ENCODE assay signal across 1 cellular context in genomic region chr15:90881978-90882721, GRCh38.
TF ChIP-seq lines count a peak whose summit lies in the region.

No MANE protein-coding gene starts in this region.

TF ChIP-seq in liver, 16 proteins besides CTCF, POLR2A, EP300 and RAD21:
- TF ChIP-seq ATF3 (IDR thresholded peaks at IDR 0.05) = no peak
- TF ChIP-seq FOXA2 (IDR thresholded peaks at IDR 0.05) = no peak
- no peak for TF ChIP-seq GABPA (IDR thresholded peaks at IDR 0.05 in 1 of 2, conservative IDR thresholded peaks at IDR 0.05 in 1 of 2)
- TF ChIP-seq EGR1 (IDR thresholded peaks at IDR 0.05; ENCODE audit: low read depth in 2 of 2) = no peak
- no peak for TF ChIP-seq MAX (IDR thresholded peaks at IDR 0.05)
- no peak for TF ChIP-seq TAF1 (conservative IDR thresholded peaks at IDR 0.05)
- no peak for TF ChIP-seq HNF4G (IDR thresholded peaks at IDR 0.05)
- no peak for TF ChIP-seq REST (IDR thresholded peaks at IDR 0.05)
- TF ChIP-seq RXRA (IDR thresholded peaks at IDR 0.05) = peak; percentile 56 to 73
- no peak for TF ChIP-seq JUND (IDR thresholded peaks at IDR 0.05)
- TF ChIP-seq FOXA1 (IDR thresholded peaks at IDR 0.05) = no peak
- no peak for TF ChIP-seq ZBTB33 (IDR thresholded peaks at IDR 0.05)
- TF ChIP-seq HNF4A (conservative IDR thresholded peaks at IDR 0.05) = peak in 1 of 2 donors; percentile 69
- no peak for TF ChIP-seq NR2F2 (IDR thresholded peaks at IDR 0.05)
- TF ChIP-seq YY1 (IDR thresholded peaks at IDR 0.05) = peak; percentile 23
- TF ChIP-seq SP1 (IDR thresholded peaks at IDR 0.05) = no peak
